8 cellular contexts compared by ENCODE assay signal in the genomic region with DNA sequence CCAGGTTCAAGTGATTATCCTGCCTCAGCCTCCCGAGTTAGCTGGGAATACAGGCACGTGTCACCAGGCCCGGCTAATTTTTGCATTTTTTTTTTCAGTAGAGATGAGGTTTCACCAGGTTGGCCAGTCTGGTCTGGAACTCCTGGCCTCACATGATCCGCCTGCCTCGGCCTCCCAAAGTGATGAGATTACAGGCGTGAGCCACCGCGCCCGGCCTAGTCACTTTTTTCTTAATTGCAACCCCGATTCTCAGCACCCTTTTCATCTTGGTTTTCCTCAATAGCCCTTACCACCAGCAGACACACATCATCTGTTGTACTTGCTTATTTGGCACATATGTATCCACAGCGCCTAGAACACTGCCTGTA. TPM values are rescaled to one million over a fixed set of nuclear protein-coding genes. Genes with fewer than 3 reads are reported as not detected.
A peak's percentile ranks its signal among the peaks of the same experiment; 100 is the strongest.
DNase-seq lines count a peak whose midpoint lies in the region; ATAC-seq, FAIRE-seq and TF ChIP-seq lines count a peak whose summit lies in the region.

No MANE protein-coding gene starts in this region.

- peaks cover 52% of the 10 kb centered on the region for H3K4me1 Mint-ChIP-seq in T-helper 2 cell treated with Interferon-gamma antibody and Interleukin-4, amounts not matched to agents 5 μg/mL and 100 μg/mL, for 36 hours (ENCODE audit: low read depth)
- H3K4me1 Mint-ChIP-seq in activated naive CD8-positive, alpha-beta T cell treated with anti-CD3 and anti-CD28 coated beads, Interleukin-2, amount 10 ng/mL, durations not matched to agents 7 days and 5 days, result peaks cover 46% of the 10 kb centered on the region

- H3K4me3 ChIP-seq in kidney (ENCODE audit: low read length in 2 of 2) (peak overlapping the region; percentile 36 to 66), subcutaneous abdominal adipose tissue (ENCODE audit: low read depth in 1 of 5, low read length in 5 of 5) (peak overlapping the region; percentile 52 to 95 (median 87))

- H3K9me3 ChIP-seq in kidney (ENCODE audit: control insufficient read depth in 1 of 2, low read length in 2 of 2) (no peaks in the 10 kb centered on the region), subcutaneous abdominal adipose tissue (ENCODE audit: control insufficient read depth in 5 of 5, low read length in 5 of 5) (no peaks in the 10 kb centered on the region)

- H3K9ac ChIP-seq in kidney (ENCODE audit: low read length in 2 of 2) (peak overlapping the region in 1 of 2 donors; percentile 61), subcutaneous abdominal adipose tissue (ENCODE audit: low read length in 5 of 5) (peak overlapping the region in 2 of 5 donors; percentile 66 to 73)

- H3K4me3 Mint-ChIP-seq in T-helper 2 cell treated with Interferon-gamma antibody and Interleukin-4, amounts not matched to agents 5 μg/mL and 100 μg/mL, for 36 hours, result peak overlapping the region; percentile 90
- H3K4me3 Mint-ChIP-seq in activated naive CD8-positive, alpha-beta T cell treated with anti-CD3 and anti-CD28 coated beads, Interleukin-2, amount 10 ng/mL, durations not matched to agents 7 days and 5 days, result peak overlapping the region; percentile 95

- ATAC-seq in activated naive CD8-positive, alpha-beta T cell treated with anti-CD3 and anti-CD28 coated beads, Interleukin-2, amount 10 ng/mL, durations not matched to agents 7 days and 5 days (ENCODE audit: low read depth), result no peak
- no peak for ATAC-seq in GM21786 (IDR thresholded peaks at IDR 0.05; ENCODE audit: unreplicated experiment)

- H3K4me1 ChIP-seq in kidney (ENCODE audit: control insufficient read depth in 1 of 2, insufficient read depth in 1 of 2, low read depth in 1 of 2, low read length in 2 of 2) (peaks cover 4 to 24% of the 10 kb centered on the region in 2 donors), subcutaneous abdominal adipose tissue (ENCODE audit: control insufficient read depth in 5 of 5, insufficient read depth in 5 of 5, low read length in 5 of 5) (peaks cover 9 to 51% (median 45%) of the 10 kb centered on the region in 5 donors)

- no peak for DNase-seq in T-helper 2 cell treated with Interferon-gamma antibody and Interleukin-4, amounts not matched to agents 5 μg/mL and 100 μg/mL, for 36 hours (ENCODE audit: low spot score)
- DNase-seq in T-helper 2 cell, result no peak
- no peak for DNase-seq in activated naive CD8-positive, alpha-beta T cell treated with anti-CD3 and anti-CD28 coated beads, Interleukin-2, amount 10 ng/mL, durations not matched to agents 7 days and 5 days
- DNase-seq in kidney, result no peak
- DNase-seq in SW480 (ENCODE audit: low spot score), result no peak
- no peak for DNase-seq in activated gamma-delta T cell (lab: John Stamatoyannopoulos, UW)

- H3K36me3 Mint-ChIP-seq in T-helper 2 cell treated with Interferon-gamma antibody and Interleukin-4, amounts not matched to agents 5 μg/mL and 100 μg/mL, for 36 hours (ENCODE audit: low read depth), result peaks cover 39% of the 10 kb centered on the region
- H3K36me3 Mint-ChIP-seq in activated naive CD8-positive, alpha-beta T cell treated with anti-CD3 and anti-CD28 coated beads, Interleukin-2, amount 10 ng/mL, durations not matched to agents 7 days and 5 days, result peaks cover 32% of the 10 kb centered on the region

- H3K27me3 ChIP-seq in subcutaneous abdominal adipose tissue (ENCODE audit: control insufficient read depth in 5 of 5, insufficient read depth in 4 of 5, low read length in 5 of 5), result no peaks in the 10 kb centered on the region

- H3K36me3 ChIP-seq in kidney (ENCODE audit: control insufficient read depth in 1 of 2, insufficient read depth in 2 of 2, low read length in 2 of 2) (peaks cover 10 to 17% of the 10 kb centered on the region in 2 donors), subcutaneous abdominal adipose tissue (ENCODE audit: control insufficient read depth in 5 of 5, insufficient read depth in 5 of 5, low read length in 5 of 5) (peaks cover 0 to 23% (median 17%) of the 10 kb centered on the region in 5 donors)

- POLR2A ChIA-PET in activated naive CD8-positive, alpha-beta T cell treated with anti-CD3 and anti-CD28 coated beads, Interleukin-2, amount 10 ng/mL, durations not matched to agents 7 days and 5 days (lab: Charles Lee), result interaction anchor here (1.0 to 4.1 kb wide), 3 partner anchors 14 to 191 kb away, joined by 3 to 29 read pairs (median 6); a partner anchor contains a TSS

- no peak for TF ChIP-seq CTCF in kidney (IDR thresholded peaks at IDR 0.05; ENCODE audit: borderline replicate concordance, extremely low read depth, insufficient read depth)

- H3K27ac ChIP-seq in kidney (ENCODE audit: low read depth in 2 of 2, low read length in 2 of 2) (peak overlapping the region; percentile 51 to 71), subcutaneous abdominal adipose tissue (ENCODE audit: low read depth, low read length) (peak overlapping the region; percentile 44)

- H3K9me3 Mint-ChIP-seq in T-helper 2 cell treated with Interferon-gamma antibody and Interleukin-4, amounts not matched to agents 5 μg/mL and 100 μg/mL, for 36 hours, result no peaks in the 10 kb centered on the region
- H3K9me3 Mint-ChIP-seq in activated naive CD8-positive, alpha-beta T cell treated with anti-CD3 and anti-CD28 coated beads, Interleukin-2, amount 10 ng/mL, durations not matched to agents 7 days and 5 days, result no peaks in the 10 kb centered on the region

- no peaks in the 10 kb centered on the region for H3K27me3 Mint-ChIP-seq in T-helper 2 cell treated with Interferon-gamma antibody and Interleukin-4, amounts not matched to agents 5 μg/mL and 100 μg/mL, for 36 hours (ENCODE audit: low read depth)
- H3K27me3 Mint-ChIP-seq in activated naive CD8-positive, alpha-beta T cell treated with anti-CD3 and anti-CD28 coated beads, Interleukin-2, amount 10 ng/mL, durations not matched to agents 7 days and 5 days, result no peaks in the 10 kb centered on the region

- H3K27ac Mint-ChIP-seq in T-helper 2 cell treated with Interferon-gamma antibody and Interleukin-4, amounts not matched to agents 5 μg/mL and 100 μg/mL, for 36 hours, result peak overlapping the region; percentile 83
- H3K27ac Mint-ChIP-seq in activated naive CD8-positive, alpha-beta T cell treated with anti-CD3 and anti-CD28 coated beads, Interleukin-2, amount 10 ng/mL, durations not matched to agents 7 days and 5 days, result peak overlapping the region; percentile 92

- FAIRE-seq in kidney (lab: Jason Lieb, UNC), result no peak

- intact Hi-C loops in kidney (cut with DNase I), result no loop called here

RNA-seq across cellular contexts. Expression of a gene that starts 0.6 kb away (rescaled TPM):
- total RNA-seq in activated naive CD8-positive, alpha-beta T cell treated with anti-CD3 and anti-CD28 coated beads, Interleukin-2, amount 10 ng/mL, durations not matched to agents 7 days and 5 days, result 100 to 1,000 TPM; 725 to 786 TPM
- 257 TPM for total RNA-seq in kidney
- 315 TPM for polyA plus RNA-seq in kidney (ENCODE audit: insufficient read depth, low read depth, low replicate concordance)

RNA-seq across cellular contexts. Expression of a gene that starts 39.8 kb away (rescaled TPM):
- 10 to 100 TPM in 1 of 2 experiments, 1 to 10 TPM in 1; 9.4 to 13.3 TPM for total RNA-seq in activated naive CD8-positive, alpha-beta T cell treated with anti-CD3 and anti-CD28 coated beads, Interleukin-2, amount 10 ng/mL, durations not matched to agents 7 days and 5 days
- total RNA-seq in kidney, result 6.7 TPM
- 5.5 TPM for polyA plus RNA-seq in kidney (ENCODE audit: insufficient read depth, low read depth, low replicate concordance)
